In the genomic region with DNA sequence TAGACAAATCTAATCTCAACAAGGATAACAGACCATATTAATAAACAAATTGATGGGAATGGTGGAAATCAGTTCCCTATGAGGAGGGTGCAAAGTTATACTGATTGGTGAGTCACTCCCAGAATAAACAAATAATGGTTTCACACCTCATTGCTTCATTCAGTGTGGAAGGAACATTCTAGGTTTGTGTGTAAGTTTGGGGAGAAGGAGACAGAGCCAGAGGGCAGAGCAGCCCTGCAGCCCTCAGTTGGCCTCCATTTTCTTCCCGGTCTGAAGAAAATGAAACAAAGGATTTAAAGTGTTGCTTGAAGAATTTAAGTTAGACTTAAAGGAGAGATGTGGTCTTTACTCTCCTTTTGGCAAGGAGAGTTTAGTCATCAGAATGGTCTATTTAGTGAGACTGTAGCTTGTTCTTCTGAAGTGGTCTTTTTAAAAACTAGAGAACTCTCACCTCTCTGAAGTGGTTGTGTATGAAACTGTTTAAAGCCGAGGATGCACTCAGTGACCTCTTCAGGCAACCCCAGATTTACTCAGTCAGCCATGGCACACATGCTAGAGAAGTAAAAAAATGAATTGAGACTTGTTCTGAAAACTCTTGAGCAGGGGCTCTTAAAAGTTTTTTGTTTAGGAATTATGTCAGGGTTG, we compare ENCODE assay signal across 8 cellular contexts. TPM values are rescaled to one million over a fixed set of nuclear protein-coding genes. Genes with fewer than 3 reads are reported as not detected.
DNase-seq lines count a peak whose midpoint lies in the region; ATAC-seq and TF ChIP-seq lines count a peak whose summit lies in the region.

No MANE protein-coding gene starts in this region.

- H3K36me3 Mint-ChIP-seq in activated CD8-positive, alpha-beta T cell treated with anti-CD3 and anti-CD28 coated beads, Interleukin-2, amount 10 ng/mL, durations not matched to agents 7 days and 5 days (ENCODE audit: low read depth): peaks cover 63% of the 10 kb centered on the region
- H3K36me3 Mint-ChIP-seq in glutamatergic neuron (ENCODE audit: unreplicated experiment): no peaks in the 10 kb centered on the region

- POLR2A ChIA-PET in activated CD8-positive, alpha-beta T cell treated with anti-CD3 and anti-CD28 coated beads, Interleukin-2, amount 10 ng/mL, durations not matched to agents 7 days and 5 days (lab: Charles Lee): interaction anchor here (0.6 to 3.3 kb wide), 15 partner anchors 9 to 127 kb away, joined by 3 to 39 read pairs (median 4); partner anchors contain the start of gene IKZF1

- ATAC-seq in HG02981 (IDR thresholded peaks at IDR 0.05; ENCODE audit: unreplicated experiment): peak; percentile 72
- ATAC-seq in activated CD8-positive, alpha-beta T cell treated with anti-CD3 and anti-CD28 coated beads, Interleukin-2, amount 10 ng/mL, durations not matched to agents 7 days and 5 days: peak; percentile 72

- peaks cover 21% of the 10 kb centered on the region for H3K4me1 Mint-ChIP-seq in activated CD8-positive, alpha-beta T cell treated with anti-CD3 and anti-CD28 coated beads, Interleukin-2, amount 10 ng/mL, durations not matched to agents 7 days and 5 days (ENCODE audit: low read depth)
- H3K4me1 Mint-ChIP-seq in glutamatergic neuron (ENCODE audit: low read depth, unreplicated experiment): no peaks in the 10 kb centered on the region

- no peaks in the 10 kb centered on the region for H3K9me3 Mint-ChIP-seq in activated CD8-positive, alpha-beta T cell treated with anti-CD3 and anti-CD28 coated beads, Interleukin-2, amount 10 ng/mL, durations not matched to agents 7 days and 5 days (ENCODE audit: insufficient read depth)
- H3K9me3 Mint-ChIP-seq in glutamatergic neuron (ENCODE audit: unreplicated experiment): no peaks in the 10 kb centered on the region

- intact Hi-C loops in posterior vena cava (cut with DNase I): no loop called here

- CTCF ChIA-PET in activated CD8-positive, alpha-beta T cell treated with anti-CD3 and anti-CD28 coated beads, Interleukin-2, amount 10 ng/mL, durations not matched to agents 7 days and 5 days (lab: Charles Lee): interaction anchor here (0.6 to 4.4 kb wide), 21 partner anchors 9 to 188 kb away, joined by 3 to 47 read pairs (median 5); partner anchors contain the start of gene IKZF1

- H3K27ac Mint-ChIP-seq in activated CD8-positive, alpha-beta T cell treated with anti-CD3 and anti-CD28 coated beads, Interleukin-2, amount 10 ng/mL, durations not matched to agents 7 days and 5 days: no peak overlapping the region
- no peak overlapping the region for H3K27ac Mint-ChIP-seq in glutamatergic neuron (ENCODE audit: unreplicated experiment)

- no peak overlapping the region for H3K4me3 Mint-ChIP-seq in activated CD8-positive, alpha-beta T cell treated with anti-CD3 and anti-CD28 coated beads, Interleukin-2, amount 10 ng/mL, durations not matched to agents 7 days and 5 days
- H3K4me3 Mint-ChIP-seq in glutamatergic neuron (ENCODE audit: unreplicated experiment): no peak overlapping the region

- TF ChIP-seq CTCF in glutamatergic neuron (IDR thresholded peaks at IDR 0.05; ENCODE audit: partially characterized antibody, unreplicated experiment): no peak

- peak; percentile 59 for DNase-seq in stimulated activated CD4-positive, alpha-beta T cell treated with anti-CD3 and anti-CD28 coated beads, Interleukin-15, amount 100 ng/mL, for 24 hours
- DNase-seq in stimulated activated CD4-positive, alpha-beta T cell treated with anti-CD3 and anti-CD28 coated beads, Interleukin-2, amount 100 ng/mL, for 24 hours: no peak
- DNase-seq in activated CD8-positive, alpha-beta T cell treated with anti-CD3 and anti-CD28 coated beads, Interleukin-2, amount 10 ng/mL, durations not matched to agents 7 days and 5 days: peak; percentile 73
- DNase-seq in NK-92 (lab: John Stamatoyannopoulos, UW; ENCODE audit: unreplicated experiment) (no peak), glutamatergic neuron (no peak), posterior vena cava (ENCODE audit: low spot score) (no peak)
- DNase-seq in NK-92 treated with Interleukin-12 subunit alpha and Interleukin-12 subunit beta, amount 100 ng/mL, for 24 hours (lab: John Stamatoyannopoulos, UW): no peak

- no peaks in the 10 kb centered on the region for H3K27me3 Mint-ChIP-seq in activated CD8-positive, alpha-beta T cell treated with anti-CD3 and anti-CD28 coated beads, Interleukin-2, amount 10 ng/mL, durations not matched to agents 7 days and 5 days (ENCODE audit: low read depth)
- H3K27me3 Mint-ChIP-seq in glutamatergic neuron (ENCODE audit: unreplicated experiment): no peaks in the 10 kb centered on the region

RNA-seq across cellular contexts. Expression of gene IKZF1, which starts 27.2 kb away (rescaled TPM):
- 100 to 1,000 TPM; 370 to 374 TPM for total RNA-seq in activated CD8-positive, alpha-beta T cell treated with anti-CD3 and anti-CD28 coated beads, Interleukin-2, amount 10 ng/mL, durations not matched to agents 7 days and 5 days
- total RNA-seq in glutamatergic neuron (ENCODE audit: unreplicated experiment): 1.1 TPM
- 10 to 100 TPM; 11.9 to 13.7 TPM for total RNA-seq in posterior vena cava

Comparison
In these comparisons a context has a peak if more than half of its experiments do, and no peak if none do; other contexts are left out.
1. DNase-seq: peak in stimulated activated CD4-positive, alpha-beta T cell treated with anti-CD3 and anti-CD28 coated beads, Interleukin-15, amount 100 ng/mL, for 24 hours (single experiment) and activated CD8-positive, alpha-beta T cell treated with anti-CD3 and anti-CD28 coated beads, Interleukin-2, amount 10 ng/mL, durations not matched to agents 7 days and 5 days (single experiment); none in stimulated activated CD4-positive, alpha-beta T cell treated with anti-CD3 and anti-CD28 coated beads, Interleukin-2, amount 100 ng/mL, for 24 hours (0 of 2), NK-92 (single experiment), glutamatergic neuron (single experiment), posterior vena cava (single experiment) and NK-92 treated with Interleukin-12 subunit alpha and Interleukin-12 subunit beta, amount 100 ng/mL, for 24 hours (single experiment).
2. RNA of gene IKZF1, which starts 27.2 kb away (total RNA-seq): 370 to 374 TPM in activated CD8-positive, alpha-beta T cell treated with anti-CD3 and anti-CD28 coated beads, Interleukin-2, amount 10 ng/mL, durations not matched to agents 7 days and 5 days; 11.9 to 13.7 TPM in posterior vena cava and 1.1 TPM in glutamatergic neuron (single experiment); every median in the first group is over 10 times any median in the second.